26 cellular contexts compared by ENCODE assay signal in genomic region chr14:89356927-89357326, GRCh38.
DNase-seq lines count a peak whose midpoint lies in the region; ATAC-seq and TF ChIP-seq lines count a peak whose summit lies in the region.
"Had no signal": no experiment of that assay in that cellular context is flagged by ENCODE, and none has a peak within 500 bp of the region (broad histone marks: within the 10 kb centered on the region; RNA-seq: fewer than 3 reads in every experiment).

No MANE protein-coding gene starts in this region.

- H3K36me3 Mint-ChIP-seq in activated CD4-positive, alpha-beta memory T cell treated with anti-CD3 and anti-CD28 coated beads for 36 hours, result peaks cover 3% of the 10 kb centered on the region
- H3K36me3 Mint-ChIP-seq in activated CD4-positive, alpha-beta memory T cell treated with anti-CD3 and anti-CD28 coated beads, Interleukin-2, amount 10 ng/mL, durations not matched to agents 7 days and 5 days (ENCODE audit: low read depth), result peaks cover 6% of the 10 kb centered on the region
- H3K36me3 Mint-ChIP-seq in CD8-positive, alpha-beta T cell, result peaks cover 14% of the 10 kb centered on the region
- peaks cover 4% of the 10 kb centered on the region for H3K36me3 Mint-ChIP-seq in activated B cell treated with CpG ODN at 0.5 μM for 24 hours (ENCODE audit: low read depth)
- peaks cover 0 to 6% of the 10 kb centered on the region in 2 donors for H3K36me3 Mint-ChIP-seq in naive B cell

- peaks cover 3% of the 10 kb centered on the region for H3K36me3 ChIP-seq in CD8-positive, alpha-beta T cell (ENCODE audit: insufficient read depth, low read length)
- H3K36me3 ChIP-seq: BE2C, suprapubic skin had no signal

- H3K4me3 Mint-ChIP-seq in activated CD4-positive, alpha-beta memory T cell treated with anti-CD3 and anti-CD28 coated beads for 36 hours, result no peak overlapping the region
- no peak overlapping the region for H3K4me3 Mint-ChIP-seq in activated CD4-positive, alpha-beta memory T cell treated with anti-CD3 and anti-CD28 coated beads, Interleukin-2, amount 10 ng/mL, durations not matched to agents 7 days and 5 days
- no peak overlapping the region for H3K4me3 Mint-ChIP-seq in CD8-positive, alpha-beta T cell
- H3K4me3 Mint-ChIP-seq in activated B cell treated with CpG ODN at 0.5 μM for 24 hours (no peak overlapping the region), naive B cell (peak overlapping the region in 1 of 8 donors; percentile 22)
- H3K4me3 Mint-ChIP-seq: stimulated activated naive B cell treated with anti-CD40 and anti-IgM and Interleukin-4, amounts not matched to agents 10 μg/mL and 1 μg/mL and 100 μg/mL, for 72 hours had no signal

- ATAC-seq in CD8-positive, alpha-beta T cell, result no peak
- ATAC-seq in activated B cell treated with CpG ODN at 0.5 μM for 24 hours (ENCODE audit: low read depth), result no peak
- ATAC-seq in naive B cell (ENCODE audit: low read depth in 2 of 2), result no peak
- ATAC-seq: A549; SK-N-SH treated with all-trans-retinoic acid at 6 μM for 48 hours; stimulated activated naive B cell treated with anti-CD40 and anti-IgM and Interleukin-4, amounts not matched to agents 10 μg/mL and 1 μg/mL and 100 μg/mL, for 72 hours had no signal

- no peak for DNase-seq in activated CD4-positive, alpha-beta memory T cell treated with anti-CD3 and anti-CD28 coated beads for 36 hours
- no peak for DNase-seq in activated CD4-positive, alpha-beta memory T cell treated with anti-CD3 and anti-CD28 coated beads, Interleukin-2, amount 10 ng/mL, durations not matched to agents 7 days and 5 days
- DNase-seq in CD8-positive, alpha-beta T cell, result no peak
- DNase-seq in activated B cell treated with CpG ODN at 0.5 μM for 24 hours (no peak), naive B cell (no peak), NCI-H1092 (lab: John Stamatoyannopoulos, UW) (no peak), NCI-H510A treated with DMSO at 0.1 percent for 48 hours (lab: John Stamatoyannopoulos, UW) (no peak)
- DNase-seq in activated CD4-positive, CD25-positive, alpha-beta regulatory T cell treated with anti-CD3 and anti-CD28 coated beads, Interleukin-2, amount 50 U/mL, for 72 hours, result no peak
- DNase-seq: BE2C; effector CD8-positive, alpha-beta T cell; EL; erythroblast; foreskin fibroblast; H7; heart right ventricle; NCI-H1048; NCI-H187 treated with DMSO at 0.1 percent for 48 hours; NCI-H69; nucleus accumbens; stimulated activated CD4-positive, alpha-beta T cell treated with anti-CD3 and anti-CD28 coated beads, Interleukin-2, amount 100 ng/mL, for 48 hours; stimulated activated naive B cell treated with anti-CD40 and anti-IgM and Interleukin-4, amounts not matched to agents 10 μg/mL and 1 μg/mL and 100 μg/mL, for 72 hours; T1000 had no signal

- peaks cover 28% of the 10 kb centered on the region for H3K4me1 ChIP-seq in CD8-positive, alpha-beta T cell (ENCODE audit: insufficient read depth, low read length)

- no peaks in the 10 kb centered on the region for H3K9me3 Mint-ChIP-seq in activated CD4-positive, alpha-beta memory T cell treated with anti-CD3 and anti-CD28 coated beads for 36 hours
- no peaks in the 10 kb centered on the region for H3K9me3 Mint-ChIP-seq in activated CD4-positive, alpha-beta memory T cell treated with anti-CD3 and anti-CD28 coated beads, Interleukin-2, amount 10 ng/mL, durations not matched to agents 7 days and 5 days
- H3K9me3 Mint-ChIP-seq in CD8-positive, alpha-beta T cell, result no peaks in the 10 kb centered on the region
- H3K9me3 Mint-ChIP-seq in activated B cell treated with CpG ODN at 0.5 μM for 24 hours (no peaks in the 10 kb centered on the region), naive B cell (no peaks in the 10 kb centered on the region)
- H3K9me3 Mint-ChIP-seq: stimulated activated naive B cell treated with anti-CD40 and anti-IgM and Interleukin-4, amounts not matched to agents 10 μg/mL and 1 μg/mL and 100 μg/mL, for 72 hours had no signal

- TF ChIP-seq CTCF in CD8-positive, alpha-beta T cell (IDR thresholded peaks at IDR 0.05), result no peak
- no peak for TF ChIP-seq CTCF in activated B cell treated with CpG ODN at 0.5 μM for 24 hours (IDR thresholded peaks at IDR 0.05)

- no peak overlapping the region for H3K4me3 ChIP-seq in CD8-positive, alpha-beta T cell (ENCODE audit: low read depth, low read length)
- H3K4me3 ChIP-seq: A549, heart right ventricle, smooth muscle cell, suprapubic skin had no signal

- no peaks in the 10 kb centered on the region for H3K9me3 ChIP-seq in CD8-positive, alpha-beta T cell (ENCODE audit: low read length)
- H3K9me3 ChIP-seq: A549, BE2C, heart right ventricle, suprapubic skin had no signal

- no peaks in the 10 kb centered on the region for H3K27me3 ChIP-seq in CD8-positive, alpha-beta T cell (ENCODE audit: insufficient read depth, low read length)
- H3K27me3 ChIP-seq: BE2C, heart right ventricle, suprapubic skin had no signal

- POLR2A ChIA-PET in activated CD4-positive, alpha-beta memory T cell treated with anti-CD3 and anti-CD28 coated beads for 36 hours (lab: Charles Lee), result no interaction called here
- POLR2A ChIA-PET in activated CD4-positive, alpha-beta memory T cell treated with anti-CD3 and anti-CD28 coated beads, Interleukin-2, amount 10 ng/mL, durations not matched to agents 7 days and 5 days (lab: Charles Lee), result no interaction called here
- POLR2A ChIA-PET in CD8-positive, alpha-beta T cell (lab: Charles Lee), result no interaction called here
- POLR2A ChIA-PET in activated B cell treated with CpG ODN at 0.5 μM for 24 hours (lab: Charles Lee), result interaction anchor here (0.5 to 1.1 kb wide), 2 partner anchors 17 to 87 kb away, joined by 3 to 7 read pairs; no protein-coding TSS in a partner anchor

- CTCF ChIA-PET in activated CD4-positive, alpha-beta memory T cell treated with anti-CD3 and anti-CD28 coated beads for 36 hours (lab: Charles Lee), result no interaction called here
- CTCF ChIA-PET in activated CD4-positive, alpha-beta memory T cell treated with anti-CD3 and anti-CD28 coated beads, Interleukin-2, amount 10 ng/mL, durations not matched to agents 7 days and 5 days (lab: Charles Lee), result no interaction called here
- CTCF ChIA-PET in CD8-positive, alpha-beta T cell (lab: Charles Lee), result interaction anchor here (0.6 kb wide), 1 partner anchor 203 kb away, joined by 3 read pairs; no protein-coding TSS in a partner anchor
- CTCF ChIA-PET in activated B cell treated with CpG ODN at 0.5 μM for 24 hours (lab: Charles Lee), result no interaction called here

- no peaks in the 10 kb centered on the region for H3K27me3 Mint-ChIP-seq in activated CD4-positive, alpha-beta memory T cell treated with anti-CD3 and anti-CD28 coated beads for 36 hours
- no peaks in the 10 kb centered on the region for H3K27me3 Mint-ChIP-seq in activated CD4-positive, alpha-beta memory T cell treated with anti-CD3 and anti-CD28 coated beads, Interleukin-2, amount 10 ng/mL, durations not matched to agents 7 days and 5 days
- H3K27me3 Mint-ChIP-seq in CD8-positive, alpha-beta T cell (ENCODE audit: low read depth), result no peaks in the 10 kb centered on the region
- H3K27me3 Mint-ChIP-seq in activated B cell treated with CpG ODN at 0.5 μM for 24 hours, result no peaks in the 10 kb centered on the region
- no peaks in the 10 kb centered on the region for H3K27me3 Mint-ChIP-seq in naive B cell
- H3K27me3 Mint-ChIP-seq: stimulated activated naive B cell treated with anti-CD40 and anti-IgM and Interleukin-4, amounts not matched to agents 10 μg/mL and 1 μg/mL and 100 μg/mL, for 72 hours had no signal

- H3K27ac ChIP-seq in CD8-positive, alpha-beta T cell (ENCODE audit: low read depth, low read length), result no peak overlapping the region
- H3K27ac ChIP-seq: A549, suprapubic skin had no signal

- peaks cover 26% of the 10 kb centered on the region for H3K4me1 Mint-ChIP-seq in activated CD4-positive, alpha-beta memory T cell treated with anti-CD3 and anti-CD28 coated beads for 36 hours (ENCODE audit: low read depth)
- H3K4me1 Mint-ChIP-seq in activated CD4-positive, alpha-beta memory T cell treated with anti-CD3 and anti-CD28 coated beads, Interleukin-2, amount 10 ng/mL, durations not matched to agents 7 days and 5 days, result peaks cover 23% of the 10 kb centered on the region
- H3K4me1 Mint-ChIP-seq in CD8-positive, alpha-beta T cell (ENCODE audit: low read depth), result peaks cover 55% of the 10 kb centered on the region
- H3K4me1 Mint-ChIP-seq in activated B cell treated with CpG ODN at 0.5 μM for 24 hours (peaks cover 61% of the 10 kb centered on the region), naive B cell (peaks cover 41 to 75% (median 66%) of the 10 kb centered on the region in 3 donors)

- intact Hi-C loops in activated CD4-positive, alpha-beta memory T cell treated with anti-CD3 and anti-CD28 coated beads for 36 hours (cut with micrococcal nuclease), result no loop called here
- intact Hi-C loops in CD8-positive, alpha-beta T cell (cut with DNase I, micrococcal nuclease), result no loop called here
- intact Hi-C loops in activated B cell treated with CpG ODN at 0.5 μM for 24 hours (cut with micrococcal nuclease), result no loop called here

- H3K27ac Mint-ChIP-seq in activated CD4-positive, alpha-beta memory T cell treated with anti-CD3 and anti-CD28 coated beads for 36 hours, result peak overlapping the region; percentile 28
- H3K27ac Mint-ChIP-seq in activated CD4-positive, alpha-beta memory T cell treated with anti-CD3 and anti-CD28 coated beads, Interleukin-2, amount 10 ng/mL, durations not matched to agents 7 days and 5 days, result no peak overlapping the region
- H3K27ac Mint-ChIP-seq in CD8-positive, alpha-beta T cell, result peak overlapping the region; percentile 69
- H3K27ac Mint-ChIP-seq in activated B cell treated with CpG ODN at 0.5 μM for 24 hours, result peak overlapping the region; percentile 42
- peak overlapping the region in 5 of 6 donors; percentile 11 to 91 (median 76) for H3K27ac Mint-ChIP-seq in naive B cell
- H3K27ac Mint-ChIP-seq: stimulated activated naive B cell treated with anti-CD40 and anti-IgM and Interleukin-4, amounts not matched to agents 10 μg/mL and 1 μg/mL and 100 μg/mL, for 72 hours had no signal
